33 cellular contexts compared by ENCODE assay signal in genomic region chr5:135635471-135635870, GRCh38. TPM values are rescaled to one million over a fixed set of nuclear protein-coding genes. Genes with fewer than 3 reads are reported as not detected.
"Had no signal": no experiment of that assay in that cellular context is flagged by ENCODE, and none has a peak within 500 bp of the region (broad histone marks: within the 10 kb centered on the region; RNA-seq: fewer than 3 reads in every experiment).

No MANE protein-coding gene starts in this region.

- H3K36me3 Mint-ChIP-seq: activated CD8-positive, alpha-beta memory T cell treated with anti-CD3 and anti-CD28 coated beads, Interleukin-2, amount 10 ng/mL, durations not matched to agents 7 days and 5 days; activated naive CD4-positive, alpha-beta T cell treated with anti-CD3 and anti-CD28 coated beads, Interleukin-2, amount 50 U/mL, for 24 hours; immature natural killer cell; naive thymus-derived CD4-positive, alpha-beta T cell; neural progenitor cell had no signal

- H3K4me3 Mint-ChIP-seq: activated CD4-positive, alpha-beta memory T cell treated with anti-CD3 and anti-CD28 coated beads, Interleukin-2, amount 10 ng/mL, durations not matched to agents 7 days and 5 days; activated CD4-positive, alpha-beta T cell treated with anti-CD3 and anti-CD28 coated beads, Interleukin-2, amount 10 ng/mL, durations not matched to agents 7 days and 5 days; activated CD8-positive, alpha-beta memory T cell treated with anti-CD3 and anti-CD28 coated beads, Interleukin-2, amount 10 ng/mL, durations not matched to agents 7 days and 5 days; activated naive CD4-positive, alpha-beta T cell treated with anti-CD3 and anti-CD28 coated beads, Interleukin-2, amount 50 U/mL, for 24 hours; activated naive CD8-positive, alpha-beta T cell treated with anti-CD3 and anti-CD28 coated beads, Interleukin-2, amount 50 U/mL, for 24 hours; dendritic cell treated with granulocyte-macrophage colony-stimulating factor and Interleukin-4, amounts not matched to agents 40 ng/mL and 50 ng/mL, for 4 days; immature natural killer cell; mesothelial cell of epicardium; naive thymus-derived CD4-positive, alpha-beta T cell; neural progenitor cell; T-helper 17 cell had no signal

- H3K27ac ChIP-seq: breast epithelium, epithelial cell of prostate, gastroesophageal sphincter, neural progenitor cell, thoracic aorta, WERI-Rb-1 had no signal

- H3K4me1 Mint-ChIP-seq: activated CD4-positive, alpha-beta memory T cell treated with anti-CD3 and anti-CD28 coated beads, Interleukin-2, amount 10 ng/mL, durations not matched to agents 7 days and 5 days; activated CD4-positive, alpha-beta T cell treated with anti-CD3 and anti-CD28 coated beads, Interleukin-2, amount 10 ng/mL, durations not matched to agents 7 days and 5 days; activated CD8-positive, alpha-beta memory T cell treated with anti-CD3 and anti-CD28 coated beads, Interleukin-2, amount 10 ng/mL, durations not matched to agents 7 days and 5 days; activated naive CD4-positive, alpha-beta T cell treated with anti-CD3 and anti-CD28 coated beads, Interleukin-2, amount 50 U/mL, for 24 hours; activated naive CD8-positive, alpha-beta T cell treated with anti-CD3 and anti-CD28 coated beads, Interleukin-2, amount 50 U/mL, for 24 hours; immature natural killer cell; T-helper 17 cell had no signal

- H3K9me3 ChIP-seq: breast epithelium, gastroesophageal sphincter, thoracic aorta had no signal

- H3K36me3 ChIP-seq: breast epithelium, gastroesophageal sphincter, neural progenitor cell, thoracic aorta, WERI-Rb-1 had no signal

- H3K4me3 ChIP-seq: breast epithelium, gastroesophageal sphincter, neural progenitor cell, thoracic aorta had no signal

- H3K4me1 ChIP-seq: breast epithelium, gastroesophageal sphincter, neural progenitor cell had no signal

- ATAC-seq: activated CD4-positive, CD25-positive, alpha-beta regulatory T cell treated with anti-CD3 and anti-CD28 coated beads, Interleukin-2, amount 50 U/mL, for 24 hours; activated CD8-positive, alpha-beta memory T cell treated with anti-CD3 and anti-CD28 coated beads, Interleukin-2, amount 10 ng/mL, durations not matched to agents 7 days and 5 days; activated naive CD8-positive, alpha-beta T cell treated with anti-CD3 and anti-CD28 coated beads, Interleukin-2, amount 50 U/mL, for 24 hours; gastroesophageal sphincter; left ventricle myocardium superior; naive thymus-derived CD4-positive, alpha-beta T cell; right cardiac atrium; stimulated activated naive CD8-positive, alpha-beta T cell treated with anti-CD3 and anti-CD28 coated beads, Interleukin-15, Interleukin-2, amounts not matched to agents 100 U/mL and 50 U/mL, for 24 hours; T-helper 17 cell had no signal

- H3K27me3 ChIP-seq: breast epithelium, gastroesophageal sphincter, neural progenitor cell had no signal

- H3K9me3 Mint-ChIP-seq: activated CD4-positive, alpha-beta memory T cell treated with anti-CD3 and anti-CD28 coated beads, Interleukin-2, amount 10 ng/mL, durations not matched to agents 7 days and 5 days; activated CD4-positive, alpha-beta T cell treated with anti-CD3 and anti-CD28 coated beads, Interleukin-2, amount 10 ng/mL, durations not matched to agents 7 days and 5 days; activated naive CD4-positive, alpha-beta T cell treated with anti-CD3 and anti-CD28 coated beads, Interleukin-2, amount 50 U/mL, for 24 hours; activated naive CD8-positive, alpha-beta T cell treated with anti-CD3 and anti-CD28 coated beads, Interleukin-2, amount 50 U/mL, for 24 hours; activated T-helper 2 cell treated with anti-CD3 and anti-CD28 coated beads, Interferon-gamma antibody, Interleukin-2, Interleukin-4, amounts not matched to agents 10 μg/mL and 5 μg/mL and 100 μg/mL, durations not matched to agents 14 hours and 24 hours and 36 hours; dendritic cell treated with granulocyte-macrophage colony-stimulating factor and Interleukin-4, amounts not matched to agents 40 ng/mL and 50 ng/mL, for 4 days had no signal

- DNase-seq: activated CD4-positive, alpha-beta memory T cell treated with anti-CD3 and anti-CD28 coated beads, Interleukin-2, amount 10 ng/mL, durations not matched to agents 7 days and 5 days; activated CD4-positive, alpha-beta T cell treated with anti-CD3 and anti-CD28 coated beads, Interleukin-2, amount 10 ng/mL, durations not matched to agents 7 days and 5 days; activated naive CD8-positive, alpha-beta T cell treated with anti-CD3 and anti-CD28 coated beads, Interleukin-2, amount 50 U/mL, for 24 hours; activated T-cell treated with anti-CD3 and anti-CD28 coated beads, Interleukin-2, amount 50 U/mL, for 48 hours; amygdala; central memory CD4-positive, alpha-beta T cell; effector CD8-positive, alpha-beta T cell; hypothalamus; immature natural killer cell; left ventricle myocardium superior; mammary epithelial cell; naive thymus-derived CD4-positive, alpha-beta T cell; occipital lobe; right cardiac atrium; stimulated activated CD4-positive, alpha-beta T cell treated with anti-CD3 and anti-CD28 coated beads, Interleukin-4, amount 100 ng/mL, for 1 hour; stimulated activated naive CD8-positive, alpha-beta T cell treated with anti-CD3 and anti-CD28 coated beads, Interleukin-15, Interleukin-2, amounts not matched to agents 100 U/mL and 50 U/mL, for 24 hours; T-helper 17 cell; T1000; trophoblast cell; WERI-Rb-1 had no signal

- H3K27ac Mint-ChIP-seq: activated CD4-positive, alpha-beta memory T cell treated with anti-CD3 and anti-CD28 coated beads, Interleukin-2, amount 10 ng/mL, durations not matched to agents 7 days and 5 days; activated CD4-positive, alpha-beta T cell treated with anti-CD3 and anti-CD28 coated beads, Interleukin-2, amount 10 ng/mL, durations not matched to agents 7 days and 5 days; activated CD8-positive, alpha-beta memory T cell treated with anti-CD3 and anti-CD28 coated beads, Interleukin-2, amount 10 ng/mL, durations not matched to agents 7 days and 5 days; activated naive CD4-positive, alpha-beta T cell treated with anti-CD3 and anti-CD28 coated beads, Interleukin-2, amount 50 U/mL, for 24 hours; activated naive CD8-positive, alpha-beta T cell treated with anti-CD3 and anti-CD28 coated beads, Interleukin-2, amount 50 U/mL, for 24 hours; activated T-helper 2 cell treated with anti-CD3 and anti-CD28 coated beads, Interferon-gamma antibody, Interleukin-2, Interleukin-4, amounts not matched to agents 10 μg/mL and 5 μg/mL and 100 μg/mL, durations not matched to agents 14 hours and 24 hours and 36 hours; dendritic cell treated with granulocyte-macrophage colony-stimulating factor and Interleukin-4, amounts not matched to agents 40 ng/mL and 50 ng/mL, for 4 days; immature natural killer cell; mesothelial cell of epicardium; naive thymus-derived CD4-positive, alpha-beta T cell; neural progenitor cell; T-helper 17 cell had no signal

RNA-seq across cellular contexts. Expression of gene CXCL14, which starts 56.7 kb away (rescaled TPM):
- total RNA-seq: activated CD4-positive, alpha-beta memory T cell treated with anti-CD3 and anti-CD28 coated beads, Interleukin-2, amount 10 ng/mL, durations not matched to agents 7 days and 5 days; activated CD4-positive, alpha-beta T cell treated with anti-CD3 and anti-CD28 coated beads, Interleukin-2, amount 10 ng/mL, durations not matched to agents 7 days and 5 days; activated CD8-positive, alpha-beta memory T cell treated with anti-CD3 and anti-CD28 coated beads, Interleukin-2, amount 10 ng/mL, durations not matched to agents 7 days and 5 days; activated T-helper 2 cell treated with anti-CD3 and anti-CD28 coated beads, Interferon-gamma antibody, Interleukin-2, Interleukin-4, amounts not matched to agents 10 μg/mL and 5 μg/mL and 100 μg/mL, durations not matched to agents 14 hours and 24 hours and 36 hours; fibroblast of villous mesenchyme; naive thymus-derived CD4-positive, alpha-beta T cell; pulmonary artery endothelial cell; T-helper 17 cell had no signal
- polyA plus RNA-seq: immature natural killer cell; naive thymus-derived CD4-positive, alpha-beta T cell had no signal
